ENCODE assay signal across 16 cellular contexts in genomic region chr17:65485388-65486299, GRCh38.
DNase-seq lines count a peak whose midpoint lies in the region; TF ChIP-seq lines count a peak whose summit lies in the region.
"Had no signal": no experiment of that assay in that cellular context is flagged by ENCODE, and none has a peak within 500 bp of the region (broad histone marks: within the 10 kb centered on the region; RNA-seq: fewer than 3 reads in every experiment).

No MANE protein-coding gene starts in this region.

- 56 to 80% methylated on average over 5 to 9 of the region's 9 CpGs for WGBS in testis, 2 donors
- 57 to 62% methylated on average over 2 to 9 of the region's 9 CpGs for WGBS in transverse colon (ENCODE audit: low coverage in 1 of 2), 2 donors

- H3K4me1 ChIP-seq in left ventricle myocardium inferior (peaks cover 2% of the 10 kb centered on the region), testis (peaks cover 3% of the 10 kb centered on the region), transverse colon (no peaks in the 10 kb centered on the region)
- H3K4me1 ChIP-seq: A549, adrenal gland, Caco-2 had no signal

- H3K27ac ChIP-seq in left ventricle myocardium inferior (replicated peaks) (peak overlapping the region; percentile 13), testis (no peak overlapping the region), transverse colon (no peak overlapping the region)
- H3K27ac ChIP-seq: A549, adrenal gland, HL-60 had no signal

- no peaks in the 10 kb centered on the region for H3K9me3 ChIP-seq in left ventricle myocardium inferior (replicated peaks)
- H3K9me3 ChIP-seq in testis, result no peaks in the 10 kb centered on the region
- H3K9me3 ChIP-seq in transverse colon, result no peaks in the 10 kb centered on the region
- H3K9me3 ChIP-seq: A549, adrenal gland had no signal

- peak; percentile 38 for DNase-seq in NCI-H2171 treated with DMSO at 0.1 percent for 48 hours (lab: John Stamatoyannopoulos, UW)
- DNase-seq in NCI-H2171 (lab: John Stamatoyannopoulos, UW), result no peak
- DNase-seq in astrocyte of the hippocampus (ENCODE audit: low read depth, low spot score), result peak; percentile 77
- peak; percentile 43 for DNase-seq in left ventricle myocardium inferior
- peak; percentile 16 for DNase-seq in testis
- no peak for DNase-seq in COLO668 (lab: John Stamatoyannopoulos, UW; ENCODE audit: unreplicated experiment)
- DNase-seq in ecto neural progenitor cell (ENCODE audit: low spot score), result no peak
- no peak for DNase-seq in transverse colon
- DNase-seq: activated CD4-positive, CD25-positive, alpha-beta regulatory T cell; activated T-cell treated with anti-CD3 and anti-CD28 coated beads for 4 hours; Caco-2; naive thymus-derived CD8-positive, alpha-beta T cell; NCI-H2107 had no signal

- TF ChIP-seq CTCF in left ventricle myocardium inferior (IDR thresholded peaks at IDR 0.05; ENCODE audit: borderline replicate concordance), result no peak
- no peak for TF ChIP-seq CTCF in testis (IDR thresholded peaks at IDR 0.05)
- TF ChIP-seq CTCF in transverse colon (IDR thresholded peaks at IDR 0.05), result no peak

- no peak overlapping the region for H3K4me3 ChIP-seq in left ventricle myocardium inferior
- no peak overlapping the region for H3K4me3 ChIP-seq in testis
- H3K4me3 ChIP-seq in transverse colon, result no peak overlapping the region
- H3K4me3 ChIP-seq: A549, adrenal gland had no signal

- no peaks in the 10 kb centered on the region for H3K36me3 ChIP-seq in left ventricle myocardium inferior
- H3K36me3 ChIP-seq in testis (ENCODE audit: low read depth, missing control alignments), result no peaks in the 10 kb centered on the region
- no peaks in the 10 kb centered on the region for H3K36me3 ChIP-seq in transverse colon
- H3K36me3 ChIP-seq: adrenal gland had no signal

- in situ Hi-C loops in transverse colon (cut with MboI; ENCODE audit: low pct_ligation_motif_present in 1 of 4, low pct_unique_long_range_greater_than_20kb in 1 of 4, low sequenced_read_pairs in 3 of 4), result no loop called here

- TF ChIP-seq POLR2A in testis (IDR thresholded peaks at IDR 0.05) (no peak), transverse colon (IDR thresholded peaks at IDR 0.05) (no peak)

- TF ChIP-seq EP300 in transverse colon (IDR thresholded peaks at IDR 0.05; ENCODE audit: low read depth), result no peak

- intact Hi-C loops in left ventricle myocardium inferior (cut with micrococcal nuclease) (no loop called here), testis (cut with DNase I; ENCODE audit: low total_unique reads) (no loop called here), transverse colon (cut with DNase I; ENCODE audit: low total_unique reads) (no loop called here)

- H3K27me3 ChIP-seq in left ventricle myocardium inferior (ENCODE audit: low read depth), result no peaks in the 10 kb centered on the region
- no peaks in the 10 kb centered on the region for H3K27me3 ChIP-seq in testis
- H3K27me3 ChIP-seq in transverse colon, result no peaks in the 10 kb centered on the region
- H3K27me3 ChIP-seq: adrenal gland had no signal

Comparison
In these comparisons a context has a peak if more than half of its experiments do, and no peak if none do; other contexts are left out.
1. DNase-seq: peak in NCI-H2171 treated with DMSO at 0.1 percent for 48 hours (single experiment), astrocyte of the hippocampus (single experiment), left ventricle myocardium inferior (single experiment) and testis (single experiment); none in NCI-H2171 (single experiment), COLO668 (single experiment), ecto neural progenitor cell (single experiment) and transverse colon (single experiment).